Comparison of ENCODE assay signal across 11 cellular contexts in the genomic region with DNA sequence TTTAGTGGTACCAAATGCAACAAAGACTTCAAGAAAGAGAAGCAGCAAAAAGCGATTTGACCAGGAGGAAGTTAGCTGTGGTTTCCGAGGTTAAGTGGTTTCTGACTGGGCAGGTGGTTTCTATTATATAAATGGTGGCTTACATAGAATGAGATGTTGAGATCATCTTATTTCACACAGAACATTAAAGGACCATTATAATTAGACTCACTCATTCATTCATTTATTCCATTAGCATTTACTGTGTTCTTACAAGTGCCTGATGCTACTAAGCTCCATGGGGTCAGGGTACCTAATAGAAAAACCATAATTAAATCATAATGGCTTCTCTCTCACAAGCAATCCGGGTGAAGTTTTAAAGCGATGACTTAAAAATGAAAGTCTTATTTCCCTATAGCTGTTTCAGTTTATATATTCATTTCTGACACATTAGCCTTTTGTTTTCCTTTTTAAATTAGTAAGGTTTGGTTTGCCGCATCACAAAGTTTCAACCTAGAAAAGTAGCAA. TPM values are rescaled to one million over a fixed set of nuclear protein-coding genes. Genes with fewer than 3 reads are reported as not detected.
DNase-seq lines count a peak whose midpoint lies in the region; ATAC-seq and TF ChIP-seq lines count a peak whose summit lies in the region.
"Had no signal": no experiment of that assay in that cellular context is flagged by ENCODE, and none has a peak within 500 bp of the region (broad histone marks: within the 10 kb centered on the region; RNA-seq: fewer than 3 reads in every experiment).

No MANE protein-coding gene starts in this region.

- DNase-seq in GM06990 (ENCODE audit: extremely low read depth, insufficient read length): peak; percentile 76
- DNase-seq in T-helper 17 cell: no peak
- no peak for DNase-seq in NCI-H2196 treated with DMSO at 0.1 percent for 48 hours (lab: John Stamatoyannopoulos, UW; ENCODE audit: unreplicated experiment)
- DNase-seq in epidermal melanocyte (ENCODE audit: insufficient read length, low spot score): no peak
- DNase-seq in NCI-H526 (lab: John Stamatoyannopoulos, UW): no peak
- DNase-seq in cerebellum (ENCODE audit: low spot score): no peak
- DNase-seq: EL, NCI-H2029 treated with DMSO at 0.1 percent for 48 hours, upper lobe of left lung had no signal

- H3K4me3 ChIP-seq in GM06990 (replicated peaks; ENCODE audit: low read depth, low read length): no peak overlapping the region
- H3K4me3 ChIP-seq: upper lobe of left lung had no signal

- peak overlapping the region; percentile 65 for H3K4me3 Mint-ChIP-seq in T-helper 17 cell

- H3K9me3 ChIP-seq in T-helper 17 cell (ENCODE audit: control insufficient read depth, low read length, poor library complexity, severe bottlenecking): no peaks in the 10 kb centered on the region
- H3K9me3 ChIP-seq: upper lobe of left lung had no signal

- no peaks in the 10 kb centered on the region for H3K36me3 Mint-ChIP-seq in T-helper 17 cell (ENCODE audit: low read depth)

- TF ChIP-seq CTCF in GM06990 (IDR thresholded peaks at IDR 0.05; ENCODE audit: insufficient read depth, low read length, poor library complexity, severe bottlenecking): no peak

- H3K36me3 ChIP-seq in GM06990 (ENCODE audit: control insufficient read depth, insufficient read depth, low read length): no peaks in the 10 kb centered on the region
- H3K36me3 ChIP-seq: upper lobe of left lung had no signal

- peaks cover 8% of the 10 kb centered on the region for H3K4me1 Mint-ChIP-seq in T-helper 17 cell

- H3K27me3 ChIP-seq in GM06990 (replicated peaks; ENCODE audit: control insufficient read depth, insufficient read depth, low read length): no peaks in the 10 kb centered on the region
- H3K27me3 ChIP-seq: upper lobe of left lung had no signal

- H3K27ac Mint-ChIP-seq in T-helper 17 cell: no peak overlapping the region

- ATAC-seq in GM19395 (IDR thresholded peaks at IDR 0.05; ENCODE audit: unreplicated experiment) (peak; percentile 97), HG03095 (IDR thresholded peaks at IDR 0.05; ENCODE audit: unreplicated experiment) (peak; percentile 97), T-helper 17 cell (peak; percentile 30)

- H3K27me3 Mint-ChIP-seq in T-helper 17 cell: no peaks in the 10 kb centered on the region

RNA-seq across cellular contexts. Expression of gene TSPAN6, which starts 10.6 kb away (rescaled TPM):
- total RNA-seq in T-helper 17 cell (1 to 10 TPM in 1 of 2 donors, under 1 TPM in 1; 0.68 to 1.2 TPM), cerebellum (34.5 TPM)

RNA-seq across cellular contexts. Expression of gene SRPX2, which starts 18.0 kb away (rescaled TPM):
- not detected for total RNA-seq in T-helper 17 cell
- total RNA-seq in cerebellum: 1.4 TPM

RNA-seq across cellular contexts. Expression of gene TNMD, which starts 41.3 kb away (rescaled TPM):
- total RNA-seq in T-helper 17 cell: not detected
- total RNA-seq in cerebellum: not detected
- total RNA-seq: upper lobe of left lung had no signal

Comparison
In these comparisons a context has a peak if more than half of its experiments do, and no peak if none do; other contexts are left out.
1. ATAC-seq: peak in every context shown above with its lines; median percentile 97 in GM19395; 97 in HG03095; 30 in T-helper 17 cell.
2. RNA of gene TSPAN6, which starts 10.6 kb away (total RNA-seq): 34.5 TPM in cerebellum (single experiment); 0.68 to 1.2 TPM in T-helper 17 cell; every median in the first group is over 10 times any median in the second.